In genomic region chr19:19460258-19460731, GRCh38 we compare ENCODE assay signal across 8 cellular contexts. TPM values are rescaled to one million over a fixed set of nuclear protein-coding genes. Genes with fewer than 3 reads are reported as not detected.
DNase-seq lines count a peak whose midpoint lies in the region; ATAC-seq and TF ChIP-seq lines count a peak whose summit lies in the region.

No MANE protein-coding gene starts in this region.

- peak overlapping the region; percentile 65 to 84 for H3K4me3 Mint-ChIP-seq in CD14-positive monocyte
- H3K4me3 Mint-ChIP-seq in activated naive CD8-positive, alpha-beta T cell treated with anti-CD3 and anti-CD28 coated beads, Interleukin-2, amount 10 ng/mL, durations not matched to agents 7 days and 5 days: peak overlapping the region; percentile 81

- H3K27me3 Mint-ChIP-seq in CD14-positive monocyte (ENCODE audit: low read depth in 3 of 3): no peaks in the 10 kb centered on the region
- no peaks in the 10 kb centered on the region for H3K27me3 Mint-ChIP-seq in activated naive CD8-positive, alpha-beta T cell treated with anti-CD3 and anti-CD28 coated beads, Interleukin-2, amount 10 ng/mL, durations not matched to agents 7 days and 5 days

- H3K9me3 ChIP-seq in mucosa of descending colon (no peaks in the 10 kb centered on the region), body of pancreas (no peaks in the 10 kb centered on the region)

- intact Hi-C loops in CD14-positive monocyte (cut with micrococcal nuclease) (no loop called here), mucosa of descending colon (cut with DNase I, micrococcal nuclease) (no loop called here), body of pancreas (cut with DNase I) (no loop called here)

- peaks cover 0 to 3% (median 2%) of the 10 kb centered on the region in 7 donors for H3K9me3 Mint-ChIP-seq in CD14-positive monocyte
- no peaks in the 10 kb centered on the region for H3K9me3 Mint-ChIP-seq in activated naive CD8-positive, alpha-beta T cell treated with anti-CD3 and anti-CD28 coated beads, Interleukin-2, amount 10 ng/mL, durations not matched to agents 7 days and 5 days

- H3K36me3 ChIP-seq in mucosa of descending colon (ENCODE audit: low read depth) (no peaks in the 10 kb centered on the region), body of pancreas (replicated peaks in 1 of 2; ENCODE audit: insufficient read depth in 1 of 2, low read depth in 2 of 2) (no peaks in the 10 kb centered on the region)

- WGBS in body of pancreas, 2 donors: 80 to 82% methylated on average over 5 to 9 of the region's 10 CpGs

- TF ChIP-seq CTCF in CD14-positive monocyte (IDR thresholded peaks at IDR 0.05): no peak
- TF ChIP-seq CTCF in mucosa of descending colon (IDR thresholded peaks at IDR 0.05): no peak
- TF ChIP-seq CTCF in body of pancreas (IDR thresholded peaks at IDR 0.05): no peak
- no peak for TF ChIP-seq CTCF in GM13976 (IDR thresholded peaks at IDR 0.05; ENCODE audit: borderline replicate concordance, control extremely low read depth, extremely low read depth, insufficient read depth, missing control alignments)

- peaks cover 82% of the 10 kb centered on the region for H3K4me1 Mint-ChIP-seq in CD14-positive monocyte
- peaks cover 62% of the 10 kb centered on the region for H3K4me1 Mint-ChIP-seq in activated naive CD8-positive, alpha-beta T cell treated with anti-CD3 and anti-CD28 coated beads, Interleukin-2, amount 10 ng/mL, durations not matched to agents 7 days and 5 days

- H3K27ac Mint-ChIP-seq in CD14-positive monocyte: peak overlapping the region; percentile 97 to 99 (median 98)
- peak overlapping the region; percentile 98 for H3K27ac Mint-ChIP-seq in activated naive CD8-positive, alpha-beta T cell treated with anti-CD3 and anti-CD28 coated beads, Interleukin-2, amount 10 ng/mL, durations not matched to agents 7 days and 5 days

- TF ChIP-seq POLR2A in body of pancreas (IDR thresholded peaks at IDR 0.05): no peak

- no peaks in the 10 kb centered on the region for H3K27me3 ChIP-seq in body of pancreas

- H3K27ac ChIP-seq in body of pancreas: peak overlapping the region in 2 of 4 donors; percentile 85 to 87

- H3K4me1 ChIP-seq in mucosa of descending colon (ENCODE audit: low read depth) (peaks cover 65% of the 10 kb centered on the region), body of pancreas (peaks cover 68% of the 10 kb centered on the region)

- peak; percentile 18 for ATAC-seq in HG03159 (IDR thresholded peaks at IDR 0.05; ENCODE audit: unreplicated experiment)
- peak; percentile 22 for ATAC-seq in activated naive CD8-positive, alpha-beta T cell treated with anti-CD3 and anti-CD28 coated beads, Interleukin-2, amount 10 ng/mL, durations not matched to agents 7 days and 5 days (ENCODE audit: low read depth)
- peak; percentile 5 for ATAC-seq in mucosa of descending colon
- no peak for ATAC-seq in body of pancreas

- peaks cover 32 to 45% of the 10 kb centered on the region in 2 donors for H3K36me3 Mint-ChIP-seq in CD14-positive monocyte
- peaks cover 22% of the 10 kb centered on the region for H3K36me3 Mint-ChIP-seq in activated naive CD8-positive, alpha-beta T cell treated with anti-CD3 and anti-CD28 coated beads, Interleukin-2, amount 10 ng/mL, durations not matched to agents 7 days and 5 days

- in situ Hi-C loops in GM13976 (cut with MboI; ENCODE audit: low sequenced_read_pairs, unreplicated experiment): no loop called here

- DNase-seq in CD14-positive monocyte (ENCODE audit: low spot score) (peak; percentile 68), mucosa of descending colon (peak in 2 of 3 donors; percentile 39 to 59), HuH-7.5 (ENCODE audit: low spot score) (no peak), body of pancreas (no peak), GM13976 (ENCODE audit: low spot score) (no peak), cerebellum (ENCODE audit: low spot score) (no peak)
- no peak for DNase-seq in activated naive CD8-positive, alpha-beta T cell treated with anti-CD3 and anti-CD28 coated beads, Interleukin-2, amount 10 ng/mL, durations not matched to agents 7 days and 5 days

- POLR2A ChIA-PET in activated naive CD8-positive, alpha-beta T cell treated with anti-CD3 and anti-CD28 coated beads, Interleukin-2, amount 10 ng/mL, durations not matched to agents 7 days and 5 days (lab: Charles Lee): interaction anchor here (0.7 to 4.1 kb wide), 8 partner anchors 8 to 75 kb away, joined by 3 to 37 read pairs (median 8); partner anchors contain the start of gene GATAD2A

- H3K4me3 ChIP-seq in mucosa of descending colon (no peak overlapping the region), body of pancreas (no peak overlapping the region)

RNA-seq across cellular contexts. Expression of gene GATAD2A, which starts 54.8 kb away (rescaled TPM):
- 1 to 10 TPM; 8.0 to 8.7 TPM for polyA plus RNA-seq in CD14-positive monocyte
- 100 to 1,000 TPM; 152 to 153 TPM for total RNA-seq in activated naive CD8-positive, alpha-beta T cell treated with anti-CD3 and anti-CD28 coated beads, Interleukin-2, amount 10 ng/mL, durations not matched to agents 7 days and 5 days
- total RNA-seq in mucosa of descending colon (100 to 1,000 TPM in 2 of 3 donors, 10 to 100 TPM in 1; 89.3 to 117 (median 107) TPM), body of pancreas (10 to 100 TPM; 30.0 to 35.8 TPM), cerebellum (18.8 TPM)

RNA-seq across cellular contexts. Expression of gene TSSK6, which starts 55.1 kb away (rescaled TPM):
- polyA plus RNA-seq in CD14-positive monocyte: under 1 TPM in 1 of 2 donors, not detected in 1; 0.27 TPM
- 1 to 10 TPM; 5.8 to 6.5 TPM for total RNA-seq in activated naive CD8-positive, alpha-beta T cell treated with anti-CD3 and anti-CD28 coated beads, Interleukin-2, amount 10 ng/mL, durations not matched to agents 7 days and 5 days
- 1 to 10 TPM; 1.8 to 2.5 (median 2.3) TPM for total RNA-seq in mucosa of descending colon
- total RNA-seq in body of pancreas: 1 to 10 TPM; 2.1 to 2.6 TPM
- total RNA-seq in cerebellum: 1.2 TPM

RNA-seq across cellular contexts. Expression of gene NDUFA13, which starts 55.7 kb away (rescaled TPM):
- polyA plus RNA-seq in CD14-positive monocyte: 100 to 1,000 TPM; 361 to 433 TPM
- 100 to 1,000 TPM; 306 to 336 TPM for total RNA-seq in activated naive CD8-positive, alpha-beta T cell treated with anti-CD3 and anti-CD28 coated beads, Interleukin-2, amount 10 ng/mL, durations not matched to agents 7 days and 5 days
- total RNA-seq in mucosa of descending colon (100 to 1,000 TPM; 347 to 437 (median 348) TPM), body of pancreas (10 to 100 TPM; 32.0 to 38.4 TPM), cerebellum (70.6 TPM)

Comparison
In these comparisons a context has a peak if more than half of its experiments do, and no peak if none do; other contexts are left out.
1. DNase-seq: peak in CD14-positive monocyte (single experiment) and mucosa of descending colon (2 of 3); none in activated naive CD8-positive, alpha-beta T cell treated with anti-CD3 and anti-CD28 coated beads, Interleukin-2, amount 10 ng/mL, durations not matched to agents 7 days and 5 days (single experiment), HuH-7.5 (single experiment), body of pancreas (0 of 4), GM13976 (single experiment) and cerebellum (single experiment).